Comparison of ENCODE assay signal across 10 cellular contexts in the genomic region with DNA sequence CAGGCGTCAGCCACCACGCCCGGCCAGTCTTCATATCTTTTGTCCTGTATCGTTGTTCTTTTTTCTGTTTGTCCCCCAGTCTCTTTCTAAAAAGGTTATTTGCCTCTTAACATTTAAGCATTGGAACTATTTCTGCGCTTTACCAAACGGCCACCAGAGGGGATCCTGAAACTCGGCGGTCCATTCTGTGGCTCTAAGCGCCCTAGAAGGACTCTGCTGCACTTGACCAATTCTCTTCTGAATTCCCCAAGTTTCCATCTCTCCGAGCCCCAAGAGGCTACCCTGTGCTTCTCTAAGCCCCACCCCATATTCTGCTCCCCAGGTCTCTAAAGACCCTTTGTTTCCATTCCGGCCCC. TPM values are rescaled to one million over a fixed set of nuclear protein-coding genes. Genes with fewer than 3 reads are reported as not detected.
DNase-seq lines count a peak whose midpoint lies in the region; ATAC-seq, FAIRE-seq and TF ChIP-seq lines count a peak whose summit lies in the region.
"Had no signal": no experiment of that assay in that cellular context is flagged by ENCODE, and none has a peak within 500 bp of the region (broad histone marks: within the 10 kb centered on the region; RNA-seq: fewer than 3 reads in every experiment).

No MANE protein-coding gene starts in this region.

- H3K36me3 ChIP-seq in IMR-90 (ENCODE audit: control insufficient read depth, insufficient read depth, low read length) = no peaks in the 10 kb centered on the region

- no peak overlapping the region for H2AFZ ChIP-seq in IMR-90 (replicated peaks; ENCODE audit: low read length, poor library complexity)

- in situ Hi-C loops in IMR-90 (cut with MboI; ENCODE audit: low sequenced_read_pairs) = no loop called here

- intact Hi-C loops in IMR-90 (cut with micrococcal nuclease) = no loop called here

- H3K4me3 ChIP-seq in IMR-90 (ENCODE audit: insufficient read depth, low read depth, low read length) = no peak overlapping the region
- no peak overlapping the region for H3K4me3 ChIP-seq in choroid plexus epithelial cell (ENCODE audit: low read depth, low read length)

- H2AK5ac ChIP-seq in IMR-90 (ENCODE audit: low read depth, low read length) = no peak overlapping the region

- no peaks in the 10 kb centered on the region for H3K79me1 ChIP-seq in IMR-90 (ENCODE audit: low read depth in 1 of 2, low read length in 2 of 2)

- peak overlapping the region; percentile 75 to 81 (median 77) for H3K4me3 Mint-ChIP-seq in nephron

- dilution Hi-C loops in IMR-90 (cut with HindIII; ENCODE audit: low sequenced_read_pairs, unreplicated experiment) = no loop called here

- no peak overlapping the region for H2BK120ac ChIP-seq in IMR-90 (ENCODE audit: low read depth, low read length)

- no peak overlapping the region for H2BK5ac ChIP-seq in IMR-90 (ENCODE audit: low read depth, low read length, poor library complexity, severe bottlenecking)

- no peak overlapping the region for H3K23ac ChIP-seq in IMR-90 (ENCODE audit: low read depth, low read length)

- no peak overlapping the region for H3K27ac ChIP-seq in IMR-90 (ENCODE audit: insufficient read depth, low read length)

- no peak for ATAC-seq in IMR-90 (ENCODE audit: low read depth)
- ATAC-seq in GM21576 (IDR thresholded peaks at IDR 0.05; ENCODE audit: unreplicated experiment) = no peak

- BruUV-seq in IMR-90 (replicated peaks; lab: Mats Ljungman, UMichigan) = no TSS peak

- no peak overlapping the region for H2BK20ac ChIP-seq in IMR-90 (ENCODE audit: low read depth, low read length)

- H3K9me3 Mint-ChIP-seq in nephron = no peaks in the 10 kb centered on the region

- no peaks in the 10 kb centered on the region for H3K9me1 ChIP-seq in IMR-90 (ENCODE audit: insufficient read depth, low read length)

- WGBS in IMR-90 (ENCODE audit: extremely low coverage in 2 of 2, insufficient read length in 1 of 2), 2 experiments = 19% methylated on average over 6 of the region's 11 CpGs; no CpG with 5 or more reads in 1 of the 2 experiments

- TF ChIP-seq CTCF in IMR-90 (conservative IDR thresholded peaks at IDR 0.05; ENCODE audit: low read depth, low read length) = peak; percentile 18; the same call in 1 of the 2 replicates
- TF ChIP-seq CTCF in choroid plexus epithelial cell (conservative IDR thresholded peaks at IDR 0.05; ENCODE audit: low read depth, low read length) = peak; percentile 40
- TF ChIP-seq CTCF in nephron (IDR thresholded peaks at IDR 0.05; ENCODE audit: unreplicated experiment in 3 of 3) = peak; percentile 46 to 66 (median 62)

- peaks cover 46% of the 10 kb centered on the region for H3K27me3 Mint-ChIP-seq in nephron (ENCODE audit: low read depth)

- H3K9me3 ChIP-seq in IMR-90 (ENCODE audit: control insufficient read depth, insufficient read depth, low read length) = peaks cover 2% of the 10 kb centered on the region; the same call in 1 of the 2 replicates

- H3K14ac ChIP-seq in IMR-90 (replicated peaks; ENCODE audit: low read depth, low read length) = no peak overlapping the region

- H3K4me1 Mint-ChIP-seq in nephron = peaks cover 18% of the 10 kb centered on the region

- H4K8ac ChIP-seq in IMR-90 (ENCODE audit: low read depth in 2 of 2, low read length in 2 of 2) = no peak overlapping the region

- no peak overlapping the region for H3K27ac Mint-ChIP-seq in nephron

- FAIRE-seq in RCC 7860 (lab: Jason Lieb, UNC) = no peak
- FAIRE-seq: colon had no signal

- CTCF ChIA-PET in IMR-90 (lab: Yijun Ruan, JAX) = no interaction called here

- H2AK9ac ChIP-seq in IMR-90 (replicated peaks; ENCODE audit: low read depth, low read length, poor library complexity) = no peak overlapping the region

- TF ChIP-seq RAD21 in IMR-90 (IDR thresholded peaks at IDR 0.05; ENCODE audit: low read length) = no peak

- no peaks in the 10 kb centered on the region for H3K4me1 ChIP-seq in IMR-90 (ENCODE audit: control insufficient read depth, insufficient read depth, low read length)

- no peak overlapping the region for H3K9ac ChIP-seq in IMR-90 (ENCODE audit: low read depth, low read length)

- H4K20me1 ChIP-seq in IMR-90 (ENCODE audit: insufficient read depth, low read length) = no peaks in the 10 kb centered on the region

- no peak overlapping the region for H4K5ac ChIP-seq in IMR-90 (ENCODE audit: low read depth, low read length)

- no peak overlapping the region for H3K4me2 ChIP-seq in IMR-90 (ENCODE audit: low read depth, low read length)

- H2BK15ac ChIP-seq in IMR-90 (ENCODE audit: low read depth, low read length) = no peak overlapping the region

- peak; percentile 19 for DNase-seq in Daoy (ENCODE audit: low read depth)
- no peak for DNase-seq in IMR-90
- peak; percentile 19 for DNase-seq in choroid plexus epithelial cell (ENCODE audit: low read depth)
- DNase-seq in RCC 7860 (ENCODE audit: low spot score) = no peak
- DNase-seq in NCI-H1048 (lab: John Stamatoyannopoulos, UW) = no peak
- no peak for DNase-seq in EL

- no peak overlapping the region for H3K56ac ChIP-seq in IMR-90 (ENCODE audit: extremely low read depth, insufficient read depth, low read length)

- POLR2A ChIA-PET in IMR-90 (lab: Charles Lee; ENCODE audit: unreplicated experiment) = no interaction called here

- TF ChIP-seq POLR2A in IMR-90 (IDR thresholded peaks at IDR 0.05; ENCODE audit: low read depth, low read length) = no peak

- H3K27me3 ChIP-seq in IMR-90 (ENCODE audit: control insufficient read depth, insufficient read depth, low read length) = no peaks in the 10 kb centered on the region

- no peak overlapping the region for H3K18ac ChIP-seq in IMR-90 (ENCODE audit: low read depth, low read length)

- H3K4ac ChIP-seq in IMR-90 (ENCODE audit: low read depth, low read length) = no peak overlapping the region

- H3K36me3 Mint-ChIP-seq in nephron (ENCODE audit: low read depth) = no peaks in the 10 kb centered on the region

- H4K91ac ChIP-seq in IMR-90 (ENCODE audit: insufficient read depth, low read depth, low read length) = no peak overlapping the region

TF ChIP-seq in IMR-90, 13 proteins besides CTCF, POLR2A, EP300 and RAD21:
- TF ChIP-seq MAFK (IDR thresholded peaks at IDR 0.05; ENCODE audit: low read depth, low read length) = no peak
- TF ChIP-seq SMC3 (IDR thresholded peaks at IDR 0.05; ENCODE audit: low read depth, low read length) = 0 out of 2 replicates have a peak, but pooled peaks have one; percentile 13

RNA-seq across cellular contexts. Expression of gene REG3G, which starts 33.1 kb away (rescaled TPM):
- not detected in 2 replicates for total RNA-seq in Daoy (2014; rRNA removed; shearing (Covaris generic))
- total RNA-seq in IMR-90 (2012; rRNA removed) = not detected in 2 replicates
- polyA plus RNA-seq in IMR-90 (2012; rRNA removed) = not detected in 2 replicates
- polyA plus RNA-seq in IMR-90 (2012; cell fraction: cytosol; rRNA removed) = not detected in 2 replicates
- polyA plus RNA-seq in IMR-90 (2012; cell fraction: nucleus; rRNA removed; ENCODE audit: low replicate concordance) = not detected in 2 replicates
- total RNA-seq: Right ventricle myocardium superior had no signal

Comparison
In these comparisons a context has a peak if more than half of its experiments do, and no peak if none do; other contexts are left out.
1. DNase-seq: peak in Daoy (single experiment) and choroid plexus epithelial cell (single experiment); none in IMR-90 (single experiment), RCC 7860 (single experiment), NCI-H1048 (single experiment) and EL (single experiment).
2. Peak in every context shown above with its lines, with median percentiles within 50 percentile points of each other: CTCF ChIP-seq.